ENCODE assay signal across 1 cellular context in genomic region chr1:88891318-88892145, GRCh38.
TF ChIP-seq lines count a peak whose summit lies in the region.

GTF2B (minus strand) TSS chr1:88891567; CDS start chr1:88891499, 68 bp downstream.

TF ChIP-seq in HEK293, 187 proteins besides CTCF, POLR2A, EP300 and RAD21 (continued from another document and continues in another):
- TF ChIP-seq TSHZ1 (tag by site-specific recombination; IDR thresholded peaks at IDR 0.05; ENCODE audit: borderline replicate concordance) (no peak), TRIM28 (IDR thresholded peaks at IDR 0.05; ENCODE audit: borderline replicate concordance, low read length) (peak; percentile 32; the same call in 1 of the 2 replicates), ZNF792 (tag by site-specific recombination; IDR thresholded peaks at IDR 0.05) (no peak), ZNF37A (tag by site-specific recombination; IDR thresholded peaks at IDR 0.05) (no peak), KLF17 (tag by site-specific recombination; IDR thresholded peaks at IDR 0.05) (peak; percentile 79; the same call in 1 of the 2 replicates), YY1 (tag by site-specific recombination; IDR thresholded peaks at IDR 0.05) (peak; percentile 86), ZNF48 (tag by site-specific recombination; IDR thresholded peaks at IDR 0.05) (no peak), FEZF1 (tag by site-specific recombination; IDR thresholded peaks at IDR 0.05) (peak; percentile 46; the same call in 1 of the 2 replicates), ZNF121 (tag by site-specific recombination; IDR thresholded peaks at IDR 0.05) (no peak), ZNF580 (tag by site-specific recombination; IDR thresholded peaks at IDR 0.05) (peak; percentile 63), INSM2 (tag by site-specific recombination; IDR thresholded peaks at IDR 0.05) (peak; percentile 75), ZNF140 (tag by site-specific recombination; IDR thresholded peaks at IDR 0.05) (no peak), OSR2 (tag by site-specific recombination; IDR thresholded peaks at IDR 0.05) (no peak), KLF8 (tag by site-specific recombination; IDR thresholded peaks at IDR 0.05) (peak; percentile 67; the same call in 1 of the 2 replicates), ZBTB44 (tag by site-specific recombination; IDR thresholded peaks at IDR 0.05) (no peak), ZNF610 (tag by site-specific recombination; IDR thresholded peaks at IDR 0.05; ENCODE audit: borderline replicate concordance) (peak; percentile 83; the same call in 1 of the 2 replicates), ZNF544 (tag by site-specific recombination; IDR thresholded peaks at IDR 0.05) (no peak), ZNF585B (tag by site-specific recombination; IDR thresholded peaks at IDR 0.05) (no peak), ZBTB21 (tag by site-specific recombination; IDR thresholded peaks at IDR 0.05) (peak; percentile 94), PRDM2 (tag by site-specific recombination; IDR thresholded peaks at IDR 0.05; ENCODE audit: borderline replicate concordance) (no peak), ZNF174 (tag by site-specific recombination; IDR thresholded peaks at IDR 0.05) (no peak), ZNF398 (tag by site-specific recombination; IDR thresholded peaks at IDR 0.05) (peak; percentile 23; the same call in 1 of the 2 replicates), ZIC2 (tag by site-specific recombination; IDR thresholded peaks at IDR 0.05) (peak; percentile 36; the same call in 1 of the 2 replicates), ZNF133 (tag by site-specific recombination; IDR thresholded peaks at IDR 0.05) (no peak), ZNF529 (tag by site-specific recombination; IDR thresholded peaks at IDR 0.05; ENCODE audit: insufficient replicate concordance) (no peak), ZNF488 (tag by site-specific recombination; IDR thresholded peaks at IDR 0.05) (no peak), ZBTB48 (tag by site-specific recombination; IDR thresholded peaks at IDR 0.05) (0 out of 2 replicates have a peak, but pooled peaks have one; percentile 25), ZNF18 (tag by site-specific recombination; IDR thresholded peaks at IDR 0.05) (no peak), ZNF394 (tag by site-specific recombination; IDR thresholded peaks at IDR 0.05; ENCODE audit: borderline replicate concordance) (peak; percentile 83; the same call in 1 of the 2 replicates), ZSCAN4 (tag by site-specific recombination; IDR thresholded peaks at IDR 0.05) (no peak), EGR2 (tag by site-specific recombination; IDR thresholded peaks at IDR 0.05; ENCODE audit: low read depth) (peak; percentile 79), ZNF76 (tag by site-specific recombination; IDR thresholded peaks at IDR 0.05; ENCODE audit: borderline replicate concordance, low read depth) (peak; percentile 76; the same call in 1 of the 2 replicates), ZSCAN23 (tag by site-specific recombination; IDR thresholded peaks at IDR 0.05) (peak; percentile 17; the same call in 1 of the 2 replicates), ZBTB20 (tag by site-specific recombination; IDR thresholded peaks at IDR 0.05) (peak; percentile 57), SP3 (tag by site-specific recombination; IDR thresholded peaks at IDR 0.05) (peak; percentile 65), ZNF24 (tag by site-specific recombination; IDR thresholded peaks at IDR 0.05) (peak; percentile 65; the same call in 1 of the 2 replicates), MZF1 (tag by site-specific recombination; IDR thresholded peaks at IDR 0.05; ENCODE audit: borderline replicate concordance) (no peak), KLF16 (tag by site-specific recombination; IDR thresholded peaks at IDR 0.05) (peak; percentile 81; the same call in 1 of the 2 replicates), ZNF785 (tag by site-specific recombination; IDR thresholded peaks at IDR 0.05) (no peak), PRDM1 (tag by site-specific recombination; IDR thresholded peaks at IDR 0.05) (peak; percentile 62)
